7 cellular contexts compared by ENCODE assay signal in the genomic region with DNA sequence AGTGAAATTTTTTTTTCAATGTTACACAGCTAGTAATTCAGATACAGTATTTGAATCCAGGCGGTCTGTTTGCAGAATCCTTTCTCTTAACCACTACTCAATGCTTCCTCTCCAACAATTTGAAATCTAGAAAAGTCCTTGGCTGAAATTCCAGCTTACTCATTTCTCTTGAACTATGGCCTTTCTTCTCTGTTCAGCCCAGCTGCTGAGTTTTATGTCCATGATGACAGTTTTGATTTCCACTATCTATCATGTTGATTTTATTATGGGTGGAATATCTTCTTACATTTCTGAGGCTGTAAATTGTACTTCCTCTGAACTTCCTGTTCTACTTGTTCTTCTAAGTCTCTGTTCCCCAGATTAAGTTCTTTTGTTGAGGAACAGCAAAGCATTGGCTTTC.
"Had no signal": no experiment of that assay in that cellular context is flagged by ENCODE, and none has a peak within 500 bp of the region (broad histone marks: within the 10 kb centered on the region; RNA-seq: fewer than 3 reads in every experiment).

No MANE protein-coding gene starts in this region.

- H3K27ac ChIP-seq: skin epidermis, tibial artery, vagina had no signal

- H3K36me3 ChIP-seq: tibial artery, vagina had no signal

- H3K4me3 Mint-ChIP-seq: natural killer cell treated with Interleukin-12 subunit alpha and Interleukin-12 subunit beta and Interleukin-15 and Interleukin-18, amount 100 ng/mL, for 72 hours had no signal

- H3K27me3 ChIP-seq: tibial artery, vagina had no signal

- H3K4me1 ChIP-seq: tibial artery had no signal

- H3K9me3 ChIP-seq: tibial artery, vagina had no signal

- H3K36me3 Mint-ChIP-seq: activated naive CD4-positive, alpha-beta T cell treated with anti-CD3 and anti-CD28 coated beads, Interleukin-2, amount 50 U/mL, for 72 hours; natural killer cell treated with Interleukin-12 subunit alpha and Interleukin-12 subunit beta and Interleukin-15 and Interleukin-18, amount 100 ng/mL, for 72 hours had no signal

- DNase-seq: mammary epithelial cell, tibial artery had no signal

- H3K27ac Mint-ChIP-seq: activated naive CD4-positive, alpha-beta T cell treated with anti-CD3 and anti-CD28 coated beads, Interleukin-2, amount 50 U/mL, for 72 hours; natural killer cell treated with Interleukin-12 subunit alpha and Interleukin-12 subunit beta and Interleukin-15 and Interleukin-18, amount 100 ng/mL, for 72 hours had no signal

- H3K4me3 ChIP-seq: skin epidermis, tibial artery, vagina had no signal

- H3K27me3 Mint-ChIP-seq: natural killer cell treated with Interleukin-12 subunit alpha and Interleukin-12 subunit beta and Interleukin-15 and Interleukin-18, amount 100 ng/mL, for 72 hours had no signal

- FAIRE-seq: bronchial epithelial cell had no signal
